17 cellular contexts compared by ENCODE assay signal in genomic region chr20:49770634-49771033, GRCh38.
"Had no signal": no experiment of that assay in that cellular context is flagged by ENCODE, and none has a peak within 500 bp of the region (broad histone marks: within the 10 kb centered on the region; RNA-seq: fewer than 3 reads in every experiment).

No MANE protein-coding gene starts in this region.

- H3K36me3 Mint-ChIP-seq: naive B cell, T-cell, type B pancreatic cell had no signal

- H3K27me3 ChIP-seq: cardiac muscle cell had no signal

- DNase-seq: activated CD4-positive, alpha-beta T cell treated with anti-CD3 and anti-CD28 coated beads, Interleukin-2, amount 50 U/mL, for 1 hour; activated naive CD4-positive, alpha-beta T cell; activated naive CD8-positive, alpha-beta T cell treated with anti-CD3 and anti-CD28 coated beads, Interleukin-2, amount 50 U/mL, for 24 hours; activated T-cell treated with anti-CD3 and anti-CD28 coated beads for 4 hours; erythroblast; naive B cell; retina; stimulated activated CD4-positive, alpha-beta T cell treated with anti-CD3 and anti-CD28 coated beads, Interleukin-15, amount 100 ng/mL, for 24 hours; stimulated activated CD4-positive, alpha-beta T cell treated with anti-CD3 and anti-CD28 coated beads, Interleukin-4, amount 100 ng/mL, for 24 hours; stimulated activated naive CD4-positive, alpha-beta T cell; T-cell; T-helper 9 cell had no signal

- H3K27ac Mint-ChIP-seq: activated naive CD8-positive, alpha-beta T cell treated with anti-CD3 and anti-CD28 coated beads, Interleukin-2, amount 50 U/mL, for 24 hours; type B pancreatic cell had no signal

- H3K4me3 ChIP-seq: cardiac muscle cell had no signal

- H3K27ac ChIP-seq: cardiac muscle cell had no signal

- FAIRE-seq: astrocyte, colon, islet of Langerhans had no signal

- H3K9me3 Mint-ChIP-seq: activated naive CD8-positive, alpha-beta T cell treated with anti-CD3 and anti-CD28 coated beads, Interleukin-2, amount 50 U/mL, for 24 hours; T-cell had no signal

- H3K36me3 ChIP-seq: cardiac muscle cell had no signal

- H3K4me3 Mint-ChIP-seq: activated naive CD8-positive, alpha-beta T cell treated with anti-CD3 and anti-CD28 coated beads, Interleukin-2, amount 50 U/mL, for 24 hours; T-cell; type B pancreatic cell had no signal

- H3K27me3 Mint-ChIP-seq: type B pancreatic cell had no signal
